In the genomic region with DNA sequence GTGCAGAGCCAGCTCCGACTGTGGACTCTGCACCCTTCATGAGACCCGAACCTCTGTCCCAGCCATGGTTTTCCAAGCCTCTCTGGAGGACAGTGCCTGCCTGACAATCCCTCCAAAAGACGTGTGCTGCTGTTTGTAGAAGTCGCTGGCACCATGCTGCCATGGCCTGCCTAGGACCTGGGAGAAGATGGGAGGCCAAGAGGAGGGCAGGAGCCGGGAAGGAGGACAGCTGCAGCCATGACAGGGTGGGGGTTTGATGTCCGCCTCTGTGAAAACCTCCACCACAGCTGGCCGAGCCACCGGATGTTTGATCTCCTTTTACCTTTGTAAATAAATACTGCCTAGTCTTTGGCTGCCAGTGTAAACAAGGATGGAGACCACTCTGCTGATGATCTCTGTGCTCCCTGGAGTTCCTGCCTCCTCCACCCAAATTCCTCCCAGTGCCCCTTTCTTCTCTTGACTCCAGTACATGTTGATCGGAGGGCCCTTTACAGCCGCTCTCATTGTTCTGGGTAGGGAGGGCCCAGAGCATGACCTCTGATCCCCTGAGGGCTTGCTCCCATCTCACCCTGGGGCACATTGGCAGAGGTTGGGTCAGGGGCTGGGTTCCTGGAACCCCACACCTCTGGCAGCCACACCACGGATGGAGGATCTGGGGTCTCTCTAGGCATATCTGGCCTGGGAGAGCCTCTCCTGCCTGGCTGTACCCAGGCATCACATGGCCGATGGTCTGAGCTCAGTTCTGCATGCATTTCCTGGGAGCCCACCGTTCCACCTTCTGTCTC, we compare ENCODE assay signal across 13 cellular contexts.
DNase-seq lines count a peak whose midpoint lies in the region; ATAC-seq and TF ChIP-seq lines count a peak whose summit lies in the region.
"Had no signal": no experiment of that assay in that cellular context is flagged by ENCODE, and none has a peak within 500 bp of the region (broad histone marks: within the 10 kb centered on the region; RNA-seq: fewer than 3 reads in every experiment).

No MANE protein-coding gene starts in this region.

- intact Hi-C loops in sigmoid colon (cut with DNase I) (no loop called here), adrenal gland (cut with DNase I) (no loop called here)

- H3K27me3 Mint-ChIP-seq in activated naive CD4-positive, alpha-beta T cell treated with anti-CD3 and anti-CD28 coated beads, Interleukin-2, amount 50 U/mL, for 24 hours = no peaks in the 10 kb centered on the region
- H3K27me3 Mint-ChIP-seq in effector memory CD8-positive, alpha-beta T cell = no peaks in the 10 kb centered on the region
- H3K27me3 Mint-ChIP-seq: activated CD4-positive, alpha-beta memory T cell treated with anti-CD3 and anti-CD28 coated beads, Interleukin-2, amount 10 ng/mL, durations not matched to agents 7 days and 5 days; activated naive CD8-positive, alpha-beta T cell had no signal

- H3K27ac ChIP-seq in sigmoid colon = no peak overlapping the region
- H3K27ac ChIP-seq in adrenal gland = no peak overlapping the region
- H3K27ac ChIP-seq: HL-60 had no signal

- H3K9me3 ChIP-seq in sigmoid colon = no peaks in the 10 kb centered on the region
- no peaks in the 10 kb centered on the region for H3K9me3 ChIP-seq in adrenal gland (replicated peaks in 1 of 3)

- H3K4me3 ChIP-seq in sigmoid colon (no peak overlapping the region), adrenal gland (no peak overlapping the region)

- no peaks in the 10 kb centered on the region for H3K9me3 Mint-ChIP-seq in activated naive CD4-positive, alpha-beta T cell treated with anti-CD3 and anti-CD28 coated beads, Interleukin-2, amount 50 U/mL, for 24 hours
- no peaks in the 10 kb centered on the region for H3K9me3 Mint-ChIP-seq in effector memory CD8-positive, alpha-beta T cell
- H3K9me3 Mint-ChIP-seq in stimulated activated effector memory CD8-positive, alpha-beta T cell treated with anti-CD3 and anti-CD28 coated beads, Interleukin-12 subunit alpha, Interleukin-12 subunit beta, amount 100 ng/mL, for 72 hours = no peaks in the 10 kb centered on the region
- H3K9me3 Mint-ChIP-seq: activated CD4-positive, alpha-beta memory T cell treated with anti-CD3 and anti-CD28 coated beads, Interleukin-2, amount 10 ng/mL, durations not matched to agents 7 days and 5 days had no signal

- TF ChIP-seq CTCF in sigmoid colon (IDR thresholded peaks at IDR 0.05) (no peak), adrenal gland (IDR thresholded peaks at IDR 0.05) (no peak)

- TF ChIP-seq EP300 in sigmoid colon (IDR thresholded peaks at IDR 0.05) = no peak

- H3K4me1 Mint-ChIP-seq in activated naive CD4-positive, alpha-beta T cell treated with anti-CD3 and anti-CD28 coated beads, Interleukin-2, amount 50 U/mL, for 24 hours = peaks cover 86% of the 10 kb centered on the region
- peaks cover 58 to 62% of the 10 kb centered on the region in 2 donors for H3K4me1 Mint-ChIP-seq in effector memory CD8-positive, alpha-beta T cell (ENCODE audit: low read depth in 2 of 2)
- H3K4me1 Mint-ChIP-seq in stimulated activated effector memory CD8-positive, alpha-beta T cell treated with anti-CD3 and anti-CD28 coated beads, Interleukin-12 subunit alpha, Interleukin-12 subunit beta, amount 100 ng/mL, for 72 hours = peaks cover 78% of the 10 kb centered on the region

- H3K27me3 ChIP-seq in sigmoid colon (no peaks in the 10 kb centered on the region), adrenal gland (no peaks in the 10 kb centered on the region)

- no peak for DNase-seq in activated naive CD4-positive, alpha-beta T cell treated with anti-CD3 and anti-CD28 coated beads, Interleukin-2, amount 50 U/mL, for 16 hours
- DNase-seq in NCI-H510A (lab: John Stamatoyannopoulos, UW) = peak; percentile 59
- DNase-seq in effector memory CD8-positive, alpha-beta T cell = no peak
- no peak for DNase-seq in stimulated activated effector memory CD8-positive, alpha-beta T cell treated with anti-CD3 and anti-CD28 coated beads, Interleukin-12 subunit alpha, Interleukin-12 subunit beta, amount 100 ng/mL, for 72 hours (ENCODE audit: low spot score in 2 of 2)
- no peak for DNase-seq in sigmoid colon
- no peak for DNase-seq in adrenal gland
- DNase-seq: activated CD4-positive, alpha-beta memory T cell treated with anti-CD3 and anti-CD28 coated beads, Interleukin-2, amount 10 ng/mL, durations not matched to agents 7 days and 5 days; caudate nucleus; NCI-H2171 treated with DMSO at 0.1 percent for 48 hours had no signal

- no peak overlapping the region for H3K4me3 Mint-ChIP-seq in activated naive CD4-positive, alpha-beta T cell treated with anti-CD3 and anti-CD28 coated beads, Interleukin-2, amount 50 U/mL, for 24 hours
- no peak overlapping the region for H3K4me3 Mint-ChIP-seq in effector memory CD8-positive, alpha-beta T cell
- no peak overlapping the region for H3K4me3 Mint-ChIP-seq in stimulated activated effector memory CD8-positive, alpha-beta T cell treated with anti-CD3 and anti-CD28 coated beads, Interleukin-12 subunit alpha, Interleukin-12 subunit beta, amount 100 ng/mL, for 72 hours
- H3K4me3 Mint-ChIP-seq: activated CD4-positive, alpha-beta memory T cell treated with anti-CD3 and anti-CD28 coated beads, Interleukin-2, amount 10 ng/mL, durations not matched to agents 7 days and 5 days; activated naive CD8-positive, alpha-beta T cell had no signal

- no peaks in the 10 kb centered on the region for H3K36me3 Mint-ChIP-seq in activated naive CD4-positive, alpha-beta T cell treated with anti-CD3 and anti-CD28 coated beads, Interleukin-2, amount 50 U/mL, for 24 hours
- peaks cover 6% of the 10 kb centered on the region for H3K36me3 Mint-ChIP-seq in effector memory CD8-positive, alpha-beta T cell (ENCODE audit: insufficient read depth)
- H3K36me3 Mint-ChIP-seq in stimulated activated effector memory CD8-positive, alpha-beta T cell treated with anti-CD3 and anti-CD28 coated beads, Interleukin-12 subunit alpha, Interleukin-12 subunit beta, amount 100 ng/mL, for 72 hours = peaks cover 12% of the 10 kb centered on the region
- H3K36me3 Mint-ChIP-seq: activated naive CD8-positive, alpha-beta T cell had no signal

- TF ChIP-seq POLR2A in sigmoid colon (IDR thresholded peaks at IDR 0.05) (no peak), adrenal gland (IDR thresholded peaks at IDR 0.05) (no peak)

- peak overlapping the region; percentile 68 for H3K27ac Mint-ChIP-seq in activated naive CD4-positive, alpha-beta T cell treated with anti-CD3 and anti-CD28 coated beads, Interleukin-2, amount 50 U/mL, for 24 hours
- peak overlapping the region; percentile 74 to 92 for H3K27ac Mint-ChIP-seq in effector memory CD8-positive, alpha-beta T cell
- peak overlapping the region; percentile 20 for H3K27ac Mint-ChIP-seq in stimulated activated effector memory CD8-positive, alpha-beta T cell treated with anti-CD3 and anti-CD28 coated beads, Interleukin-12 subunit alpha, Interleukin-12 subunit beta, amount 100 ng/mL, for 72 hours
- H3K27ac Mint-ChIP-seq: activated CD4-positive, alpha-beta memory T cell treated with anti-CD3 and anti-CD28 coated beads, Interleukin-2, amount 10 ng/mL, durations not matched to agents 7 days and 5 days; activated naive CD8-positive, alpha-beta T cell had no signal

- H3K4me1 ChIP-seq in sigmoid colon (peaks cover 0 to 29% (median 18%) of the 10 kb centered on the region in 4 donors), adrenal gland (replicated peaks in 1 of 2) (peaks cover 31 to 55% of the 10 kb centered on the region in 2 donors)

- no peak for ATAC-seq in effector memory CD8-positive, alpha-beta T cell (replicated peaks)
- no peak for ATAC-seq in stimulated activated effector memory CD8-positive, alpha-beta T cell treated with anti-CD3 and anti-CD28 coated beads, Interleukin-12 subunit alpha, Interleukin-12 subunit beta, amount 100 ng/mL, for 72 hours
- no peak for ATAC-seq in GM18909 (IDR thresholded peaks at IDR 0.05; ENCODE audit: poor library complexity, unreplicated experiment)

- 82 to 89% methylated on average over 13 of the region's 13 CpGs for WGBS in sigmoid colon, 2 donors
- WGBS in adrenal gland, 4 donors = 89 to 96% (median 91%) methylated on average over 12 to 13 of the region's 13 CpGs

- H3K36me3 ChIP-seq in sigmoid colon (no peaks in the 10 kb centered on the region), adrenal gland (replicated peaks in 1 of 2) (no peaks in the 10 kb centered on the region)

Comparison
In these comparisons a context has a peak if more than half of its experiments do, and no peak if none do; other contexts are left out.
1. H3K27ac Mint-ChIP-seq: peak in every context shown above with its lines; median percentile 83 in effector memory CD8-positive, alpha-beta T cell; 68 in activated naive CD4-positive, alpha-beta T cell treated with anti-CD3 and anti-CD28 coated beads, Interleukin-2, amount 50 U/mL, for 24 hours; 20 in stimulated activated effector memory CD8-positive, alpha-beta T cell treated with anti-CD3 and anti-CD28 coated beads, Interleukin-12 subunit alpha, Interleukin-12 subunit beta, amount 100 ng/mL, for 72 hours.